Comparison of ENCODE assay signal across 9 cellular contexts in the genomic region with DNA sequence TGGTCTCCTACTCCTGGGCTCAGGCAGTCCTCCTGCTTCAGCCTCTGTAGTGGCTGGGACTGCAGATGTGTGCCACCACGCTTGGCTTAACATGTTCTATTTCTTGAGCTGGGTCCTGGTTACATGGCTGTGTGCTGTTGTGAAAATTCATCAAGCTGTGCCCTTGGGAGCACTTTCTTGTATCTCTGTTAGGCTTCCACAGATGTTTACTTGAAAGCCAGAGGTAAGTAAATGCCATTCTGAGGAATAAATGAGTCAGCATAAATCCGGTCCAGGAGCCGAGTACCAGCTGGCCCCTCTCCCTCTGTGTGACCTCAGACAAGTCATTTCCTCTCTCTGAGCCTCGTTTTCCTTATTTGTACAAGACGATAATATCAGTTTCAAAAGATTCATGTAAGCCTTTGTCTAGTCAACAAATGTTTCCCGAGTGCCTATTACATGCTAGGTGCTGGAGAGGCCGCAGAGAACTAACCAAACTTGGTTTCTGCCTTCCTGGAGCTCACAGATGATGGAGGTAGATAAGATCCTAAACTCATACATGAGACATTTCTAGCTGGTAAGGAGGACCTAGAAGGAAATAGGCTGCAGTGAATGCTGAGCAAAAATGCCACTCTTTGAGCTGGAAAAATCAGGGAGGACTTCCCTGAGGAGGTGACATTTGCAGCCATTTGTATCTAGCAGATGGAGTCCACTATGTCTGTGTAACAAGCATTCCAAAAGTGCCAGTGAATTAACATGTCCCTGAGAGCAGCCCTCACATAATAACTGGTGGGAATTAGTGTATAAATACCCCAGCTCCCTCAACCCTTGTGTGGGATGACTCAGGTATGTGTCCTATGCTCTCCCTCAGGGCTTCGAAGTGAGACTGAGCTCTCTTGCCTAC. TPM values are rescaled to one million over a fixed set of nuclear protein-coding genes. Genes with fewer than 3 reads are reported as not detected.
DNase-seq lines count a peak whose midpoint lies in the region; ATAC-seq, FAIRE-seq and TF ChIP-seq lines count a peak whose summit lies in the region.
"Had no signal": no experiment of that assay in that cellular context is flagged by ENCODE, and none has a peak within 500 bp of the region (broad histone marks: within the 10 kb centered on the region; RNA-seq: fewer than 3 reads in every experiment).

No MANE protein-coding gene starts in this region.

- no peak overlapping the region; the same call in 1 of the 2 replicates for H3K4me2 ChIP-seq in K562 (ENCODE audit: insufficient read depth, low read length)

- no peaks in the 10 kb centered on the region for H3K79me2 ChIP-seq in K562 (ENCODE audit: control insufficient read depth, insufficient read depth, low read length)

- no peaks in the 10 kb centered on the region for H4K20me1 ChIP-seq in K562 (replicated peaks; ENCODE audit: control insufficient read depth, insufficient read depth, low read length)

- H3K27me3 ChIP-seq in K562 (ENCODE audit: control insufficient read depth in 2 of 2, insufficient read depth in 2 of 2, low read length in 2 of 2), result peaks cover 10 to 25% of the 10 kb centered on the region in 2 experiments; a peak in 4 of 5 replicates

- intact Hi-C loops in K562 (cut with micrococcal nuclease), result no loop called here

- H3K27ac Mint-ChIP-seq in stimulated activated effector memory CD8-positive, alpha-beta T cell treated with anti-CD3 and anti-CD28 coated beads, Interleukin-12 subunit alpha, Interleukin-12 subunit beta, amount 100 ng/mL, for 72 hours, result peak overlapping the region; percentile 94
- no peak overlapping the region for H3K27ac Mint-ChIP-seq in progenitor cell of endocrine pancreas
- H3K27ac Mint-ChIP-seq: memory B cell had no signal

- peaks cover 58% of the 10 kb centered on the region for H3K4me1 Mint-ChIP-seq in stimulated activated effector memory CD8-positive, alpha-beta T cell treated with anti-CD3 and anti-CD28 coated beads, Interleukin-12 subunit alpha, Interleukin-12 subunit beta, amount 100 ng/mL, for 72 hours
- no peaks in the 10 kb centered on the region for H3K4me1 Mint-ChIP-seq in progenitor cell of endocrine pancreas (ENCODE audit: low read depth)

- no peak for TF ChIP-seq EP300 in K562 (IDR thresholded peaks at IDR 0.05; ENCODE audit: low read length)

- CTCF ChIA-PET in K562 (lab: Yijun Ruan, JAX; ENCODE audit: low intra/inter-chr PET ratio), result no interaction called here

- peaks cover 37% of the 10 kb centered on the region for H3K36me3 Mint-ChIP-seq in stimulated activated effector memory CD8-positive, alpha-beta T cell treated with anti-CD3 and anti-CD28 coated beads, Interleukin-12 subunit alpha, Interleukin-12 subunit beta, amount 100 ng/mL, for 72 hours
- H3K36me3 Mint-ChIP-seq in progenitor cell of endocrine pancreas (ENCODE audit: insufficient read depth), result no peaks in the 10 kb centered on the region

- no peaks in the 10 kb centered on the region for H3K36me3 ChIP-seq in K562 (ENCODE audit: control insufficient read depth, insufficient read depth, low read length)

- H3K27me3 Mint-ChIP-seq in progenitor cell of endocrine pancreas, result peaks cover 55% of the 10 kb centered on the region

- TF ChIP-seq POLR2A in K562 (conservative IDR thresholded peaks at IDR 0.05), result no peak

- H3K9me3 Mint-ChIP-seq in stimulated activated effector memory CD8-positive, alpha-beta T cell treated with anti-CD3 and anti-CD28 coated beads, Interleukin-12 subunit alpha, Interleukin-12 subunit beta, amount 100 ng/mL, for 72 hours, result peaks cover 3% of the 10 kb centered on the region
- H3K9me3 Mint-ChIP-seq in progenitor cell of endocrine pancreas (ENCODE audit: low read depth), result no peaks in the 10 kb centered on the region
- H3K9me3 Mint-ChIP-seq: memory B cell had no signal

- peak; percentile 55 for FAIRE-seq in K562 (lab: Jason Lieb, UNC)

- H3K4me3 Mint-ChIP-seq in stimulated activated effector memory CD8-positive, alpha-beta T cell treated with anti-CD3 and anti-CD28 coated beads, Interleukin-12 subunit alpha, Interleukin-12 subunit beta, amount 100 ng/mL, for 72 hours, result peak overlapping the region; percentile 82
- no peak overlapping the region for H3K4me3 Mint-ChIP-seq in progenitor cell of endocrine pancreas (ENCODE audit: low read depth)

- H3K4me1 ChIP-seq in K562 (replicated peaks in 1 of 2; ENCODE audit: control insufficient read depth in 2 of 2, insufficient read depth in 2 of 2, low read length in 2 of 2), result peaks cover 3 to 20% of the 10 kb centered on the region in 2 experiments; a peak in 4 of 5 replicates

- WGBS in K562 (ENCODE audit: insufficient coverage, low coverage, missing lambda C conversion rate), result 3% methylated on average over 8 of the region's 8 CpGs

- in situ Hi-C loops in GM13977 (cut with MboI; ENCODE audit: low pct_unique_long_range_greater_than_20kb, low sequenced_read_pairs, unreplicated experiment) (no loop called here), K562 (cut with MboI) (no loop called here)

- DNase-seq in GM13977 (ENCODE audit: low spot score) (peak; percentile 62), SHP77 treated with DMSO at 0.1 percent for 48 hours (lab: John Stamatoyannopoulos, UW) (peak; percentile 1), K562 (ENCODE audit: extremely low read depth in 1 of 4, low spot score in 3 of 4) (no peak), progenitor cell of endocrine pancreas (ENCODE audit: low spot score, unreplicated experiment) (no peak), putamen (ENCODE audit: low spot score) (no peak), NCI-H2196 treated with DMSO at 0.1 percent for 48 hours (lab: John Stamatoyannopoulos, UW; ENCODE audit: unreplicated experiment) (no peak)
- peak in 1 of 2 donors; percentile 75 for DNase-seq in stimulated activated effector memory CD8-positive, alpha-beta T cell treated with anti-CD3 and anti-CD28 coated beads, Interleukin-12 subunit alpha, Interleukin-12 subunit beta, amount 100 ng/mL, for 72 hours (ENCODE audit: low spot score in 2 of 2)

- TF ChIP-seq CTCF in GM13977 (IDR thresholded peaks at IDR 0.05; ENCODE audit: extremely low read depth, insufficient read depth, missing control alignments) (no peak), K562 (IDR thresholded peaks at IDR 0.05 in 2 of 3, conservative IDR thresholded peaks at IDR 0.05 in 1 of 3; ENCODE audit: insufficient read depth in 2 of 3, low read depth in 1 of 3, low read length in 3 of 3) (no peak), progenitor cell of endocrine pancreas (IDR thresholded peaks at IDR 0.05; ENCODE audit: unreplicated experiment) (no peak)

- H3K4me3 ChIP-seq in K562, result no peak overlapping the region

- no peaks in the 10 kb centered on the region for H3K9me3 ChIP-seq in K562 (replicated peaks; ENCODE audit: control insufficient read depth, insufficient read depth, low read depth, low read length)

- no peak overlapping the region for H3K27ac ChIP-seq in K562 (ENCODE audit: extremely low read depth, low read depth, low read length)

- TF ChIP-seq RAD21 in K562 (CRISPR knock-in tag; conservative IDR thresholded peaks at IDR 0.05 in 1 of 2, IDR thresholded peaks at IDR 0.05 in 1 of 2), result no peak

- H3K9ac ChIP-seq in K562 (ENCODE audit: insufficient read depth in 1 of 2, low read depth in 2 of 2, low read length in 2 of 2), result no peak overlapping the region

- POLR2A ChIA-PET in K562 (lab: Yijun Ruan, JAX), result interaction anchor here (0.5 to 1.4 kb wide), 3 partner anchors 8 to 48 kb away, joined by 3 to 5 read pairs (median 3); a partner anchor contains a TSS

- H3K9me1 ChIP-seq in K562 (ENCODE audit: control insufficient read depth, insufficient read depth, low read length), result no peaks in the 10 kb centered on the region

- no TSS peak for BruUV-seq in K562 (replicated peaks; lab: Mats Ljungman, UMichigan)

- ATAC-seq in HG02678 (IDR thresholded peaks at IDR 0.05; ENCODE audit: unreplicated experiment) (peak; percentile 61), K562 (no peak)
- ATAC-seq in stimulated activated effector memory CD8-positive, alpha-beta T cell treated with anti-CD3 and anti-CD28 coated beads, Interleukin-12 subunit alpha, Interleukin-12 subunit beta, amount 100 ng/mL, for 72 hours, result peak; percentile 80

- H2AFZ ChIP-seq in K562 (ENCODE audit: low read depth, low read length), result no peak overlapping the region

RNA-seq across cellular contexts. Expression of a gene that starts 2.7 kb away (rescaled TPM):
- 0.35 TPM in 1 of 2 replicates, not detected in the other for total RNA-seq in K562 (2011; cell fraction: chromatin; rRNA removed; ENCODE audit: low replicate concordance)
- total RNA-seq in K562 (2011; cell fraction: nucleolus; rRNA removed), result 0.13 TPM in 1 of 2 replicates, not detected in the other
- total RNA-seq in K562 (2011; cell fraction: nucleoplasm; rRNA removed), result 2.5 TPM in 1 of 2 replicates, not detected in the other
- total RNA-seq in K562 (2014; rRNA removed), result 0.04 TPM in 1 of 2 replicates, not detected in the other
- total RNA-seq in K562 (2014; rRNA removed; fragmentation: Illumina TruSeq; extraction: Trizol), result not detected in 2 replicates
- total RNA-seq in K562 (2015; rRNA removed; fragmentation: Illumina TruSeq; extraction: Trizol), result not detected in 2 replicates
- 0.44 and 0.87 TPM in 2 replicates for total RNA-seq in K562 (2021)
- polyA plus RNA-seq in K562 (2011; rRNA removed), result not detected in 2 replicates
- 0.01 TPM in 1 of 2 replicates, not detected in the other for polyA plus RNA-seq in K562 (2011; cell fraction: cytosol; rRNA removed)
- 0.04 and 0.16 TPM in 2 replicates for polyA plus RNA-seq in K562 (2011; cell fraction: nucleus; rRNA removed)
- 0.08 and 0.16 TPM in 2 replicates for polyA plus RNA-seq in K562 (2012)
- not detected in 2 replicates for polyA plus RNA-seq in K562 (2014; fragmentation: Illumina TruSeq; extraction: Trizol)
- not detected for polyA plus RNA-seq in K562 (2014; fragmentation: Nextera tagmentation; extraction: Ambion mirVana)
- polyA plus RNA-seq in K562 (2014; rRNA removed), result 0.07 TPM in 1 of 2 replicates, not detected in the other
- polyA minus RNA-seq in K562 (2011; rRNA and poly(A)+ RNA removed), result not detected in 2 replicates
- not detected in 2 replicates for polyA minus RNA-seq in K562 (2011; cell fraction: cytosol; rRNA and poly(A)+ RNA removed)
- polyA minus RNA-seq in K562 (2011; cell fraction: nucleus; rRNA and poly(A)+ RNA removed), result not detected in 2 replicates
- total RNA-seq in progenitor cell of endocrine pancreas, result not detected in 2 replicates

RNA-seq across cellular contexts. Expression of a gene that starts 12.2 kb away (rescaled TPM):
- total RNA-seq in K562 (2011; cell fraction: chromatin; rRNA removed; ENCODE audit: low replicate concordance), result not detected in 2 replicates
- total RNA-seq in K562 (2011; cell fraction: nucleolus; rRNA removed), result not detected in 2 replicates
- total RNA-seq in K562 (2011; cell fraction: nucleoplasm; rRNA removed), result not detected in 2 replicates
- not detected in 2 replicates for total RNA-seq in K562 (2014; rRNA removed)
- not detected in 2 replicates for total RNA-seq in K562 (2014; rRNA removed; fragmentation: Illumina TruSeq; extraction: Trizol)
- not detected in 2 replicates for total RNA-seq in K562 (2015; rRNA removed; fragmentation: Illumina TruSeq; extraction: Trizol)
- not detected in 2 replicates for total RNA-seq in K562 (2021)
- not detected in 2 replicates for polyA plus RNA-seq in K562 (2011; rRNA removed)
- polyA plus RNA-seq in K562 (2011; cell fraction: cytosol; rRNA removed), result not detected in 2 replicates
- polyA plus RNA-seq in K562 (2011; cell fraction: nucleus; rRNA removed), result not detected in 2 replicates
- polyA plus RNA-seq in K562 (2012), result not detected in 2 replicates
- not detected in 2 replicates for polyA plus RNA-seq in K562 (2014; fragmentation: Illumina TruSeq; extraction: Trizol)
- polyA plus RNA-seq in K562 (2014; fragmentation: Nextera tagmentation; extraction: Ambion mirVana), result not detected
- not detected in 2 replicates for polyA plus RNA-seq in K562 (2014; rRNA removed)
- polyA minus RNA-seq in K562 (2011; rRNA and poly(A)+ RNA removed), result not detected in 2 replicates
- polyA minus RNA-seq in K562 (2011; cell fraction: cytosol; rRNA and poly(A)+ RNA removed), result not detected in 2 replicates
- not detected in 2 replicates for polyA minus RNA-seq in K562 (2011; cell fraction: nucleus; rRNA and poly(A)+ RNA removed)
- not detected in 2 replicates for total RNA-seq in progenitor cell of endocrine pancreas

RNA-seq across cellular contexts. Expression of a gene that starts 17.3 kb away (rescaled TPM):
- total RNA-seq in K562 (2011; cell fraction: chromatin; rRNA removed; ENCODE audit: low replicate concordance), result 13.2 and 37.4 TPM in 2 replicates
- 27.4 and 28.3 TPM in 2 replicates for total RNA-seq in K562 (2011; cell fraction: nucleolus; rRNA removed)
- total RNA-seq in K562 (2011; cell fraction: nucleoplasm; rRNA removed), result 20.2 and 22.8 TPM in 2 replicates
- total RNA-seq in K562 (2014; rRNA removed) (13.9 and 16.0 TPM in 2 replicates), K562 (2014; rRNA removed; fragmentation: Illumina TruSeq; extraction: Trizol) (1.1 and 1.3 TPM in 2 replicates), K562 (2015; rRNA removed; fragmentation: Illumina TruSeq; extraction: Trizol) (4.8 and 5.4 TPM in 2 replicates), K562 (2021) (32.7 and 37.5 TPM in 2 replicates), progenitor cell of endocrine pancreas (60.6 and 61.6 TPM in 2 replicates)
- polyA plus RNA-seq in K562 (2011; rRNA removed) (3.7 and 4.7 TPM in 2 replicates), K562 (2014; fragmentation: Illumina TruSeq; extraction: Trizol) (9.4 and 22.9 TPM in 2 replicates), K562 (2014; fragmentation: Nextera tagmentation; extraction: Ambion mirVana) (under 1 TPM; 0.06 to 0.08 TPM), K562 (2014; rRNA removed) (19.1 and 21.8 TPM in 2 replicates)
- 5.3 and 12.2 TPM in 2 replicates for polyA plus RNA-seq in K562 (2011; cell fraction: cytosol; rRNA removed)
- polyA plus RNA-seq in K562 (2011; cell fraction: nucleus; rRNA removed), result 16.0 and 33.9 TPM in 2 replicates
- polyA plus RNA-seq in K562 (2012), result 18.0 and 22.2 TPM in 2 replicates
- polyA minus RNA-seq in K562 (2011; rRNA and poly(A)+ RNA removed), result 0.63 and 1.1 TPM in 2 replicates
- 7.5 and 9.4 TPM in 2 replicates for polyA minus RNA-seq in K562 (2011; cell fraction: cytosol; rRNA and poly(A)+ RNA removed)
- 5.3 and 6.5 TPM in 2 replicates for polyA minus RNA-seq in K562 (2011; cell fraction: nucleus; rRNA and poly(A)+ RNA removed)

RNA-seq across cellular contexts. Expression of a gene that starts 41.2 kb away (rescaled TPM):
- not detected in 2 replicates for total RNA-seq in K562 (2011; cell fraction: chromatin; rRNA removed; ENCODE audit: low replicate concordance)
- not detected in 2 replicates for total RNA-seq in K562 (2011; cell fraction: nucleolus; rRNA removed)
- total RNA-seq in K562 (2011; cell fraction: nucleoplasm; rRNA removed), result not detected in 2 replicates
- total RNA-seq in K562 (2014; rRNA removed) (not detected in 2 replicates), K562 (2014; rRNA removed; fragmentation: Illumina TruSeq; extraction: Trizol) (not detected in 2 replicates), K562 (2015; rRNA removed; fragmentation: Illumina TruSeq; extraction: Trizol) (not detected in 2 replicates), K562 (2021) (not detected in 2 replicates), progenitor cell of endocrine pancreas (not detected in 2 replicates)
- polyA plus RNA-seq in K562 (2011; rRNA removed) (not detected in 2 replicates), K562 (2014; fragmentation: Illumina TruSeq; extraction: Trizol) (not detected in 2 replicates), K562 (2014; fragmentation: Nextera tagmentation; extraction: Ambion mirVana) (not detected), K562 (2014; rRNA removed) (not detected in 2 replicates)
- not detected in 2 replicates for polyA plus RNA-seq in K562 (2011; cell fraction: cytosol; rRNA removed)
- not detected in 2 replicates for polyA plus RNA-seq in K562 (2011; cell fraction: nucleus; rRNA removed)
- polyA plus RNA-seq in K562 (2012), result not detected in 2 replicates
- not detected in 2 replicates for polyA minus RNA-seq in K562 (2011; rRNA and poly(A)+ RNA removed)
- polyA minus RNA-seq in K562 (2011; cell fraction: cytosol; rRNA and poly(A)+ RNA removed), result not detected in 2 replicates
- not detected in 2 replicates for polyA minus RNA-seq in K562 (2011; cell fraction: nucleus; rRNA and poly(A)+ RNA removed)

RNA-seq across cellular contexts. Expression of a gene that starts 48.3 kb away (rescaled TPM):
- total RNA-seq in K562 (2011; cell fraction: chromatin; rRNA removed; ENCODE audit: low replicate concordance), result 365 and 641 TPM in 2 replicates
- total RNA-seq in K562 (2011; cell fraction: nucleolus; rRNA removed), result 279 and 316 TPM in 2 replicates
- 296 and 300 TPM in 2 replicates for total RNA-seq in K562 (2011; cell fraction: nucleoplasm; rRNA removed)
- 108 and 121 TPM in 2 replicates for total RNA-seq in K562 (2014; rRNA removed)
- total RNA-seq in K562 (2014; rRNA removed; fragmentation: Illumina TruSeq; extraction: Trizol), result 61.1 and 65.5 TPM in 2 replicates
- 66.6 and 70.7 TPM in 2 replicates for total RNA-seq in K562 (2015; rRNA removed; fragmentation: Illumina TruSeq; extraction: Trizol)
- total RNA-seq in K562 (2021), result 107 and 116 TPM in 2 replicates
- 56.8 and 95.7 TPM in 2 replicates for polyA plus RNA-seq in K562 (2011; rRNA removed)
- polyA plus RNA-seq in K562 (2011; cell fraction: cytosol; rRNA removed), result 40.7 and 50.0 TPM in 2 replicates
- polyA plus RNA-seq in K562 (2011; cell fraction: nucleus; rRNA removed), result 617 and 798 TPM in 2 replicates
- polyA plus RNA-seq in K562 (2012), result 66.2 and 79.9 TPM in 2 replicates
- 75.8 and 84.0 TPM in 2 replicates for polyA plus RNA-seq in K562 (2014; fragmentation: Illumina TruSeq; extraction: Trizol)
- polyA plus RNA-seq in K562 (2014; fragmentation: Nextera tagmentation; extraction: Ambion mirVana), result 1 to 10 TPM; 2.4 to 7.0 TPM
- polyA plus RNA-seq in K562 (2014; rRNA removed), result 92.5 and 111 TPM in 2 replicates
- 60.0 and 69.5 TPM in 2 replicates for polyA minus RNA-seq in K562 (2011; rRNA and poly(A)+ RNA removed)
- polyA minus RNA-seq in K562 (2011; cell fraction: cytosol; rRNA and poly(A)+ RNA removed), result 41.5 and 61.7 TPM in 2 replicates
- 85.4 and 122 TPM in 2 replicates for polyA minus RNA-seq in K562 (2011; cell fraction: nucleus; rRNA and poly(A)+ RNA removed)
- total RNA-seq in progenitor cell of endocrine pancreas, result 208 and 228 TPM in 2 replicates

Comparison
In these comparisons a context has a peak if more than half of its experiments do, and no peak if none do; other contexts are left out.
1. DNase-seq: peak in GM13977 (single experiment) and SHP77 treated with DMSO at 0.1 percent for 48 hours (single experiment); none in K562 (0 of 4), progenitor cell of endocrine pancreas (single experiment), putamen (single experiment) and NCI-H2196 treated with DMSO at 0.1 percent for 48 hours (single experiment).